11 cellular contexts compared by ENCODE assay signal in genomic region chr3:57112206-57112605, GRCh38. TPM values are rescaled to one million over a fixed set of nuclear protein-coding genes. Genes with fewer than 3 reads are reported as not detected.
A peak's percentile ranks its signal among the peaks of the same experiment; 100 is the strongest.
DNase-seq lines count a peak whose midpoint lies in the region; ATAC-seq and TF ChIP-seq lines count a peak whose summit lies in the region.
"Had no signal": no experiment of that assay in that cellular context is flagged by ENCODE, and none has a peak within 500 bp of the region (broad histone marks: within the 10 kb centered on the region; RNA-seq: fewer than 3 reads in every experiment).

No MANE protein-coding gene starts in this region.

- POLR2A ChIA-PET in CD8-positive, alpha-beta T cell (lab: Charles Lee): no interaction called here

- H3K27me3 ChIP-seq in CD8-positive, alpha-beta T cell (ENCODE audit: insufficient read depth, low read length): no peaks in the 10 kb centered on the region

- H3K36me3 Mint-ChIP-seq in CD8-positive, alpha-beta T cell: no peaks in the 10 kb centered on the region

- ATAC-seq in CD8-positive, alpha-beta T cell: no peak
- ATAC-seq in HG03108 (IDR thresholded peaks at IDR 0.05; ENCODE audit: unreplicated experiment) (no peak), GM21786 (IDR thresholded peaks at IDR 0.05; ENCODE audit: unreplicated experiment) (no peak)

- H3K9me3 Mint-ChIP-seq in CD8-positive, alpha-beta T cell: no peaks in the 10 kb centered on the region

- H3K4me1 Mint-ChIP-seq in CD8-positive, alpha-beta T cell (ENCODE audit: low read depth): no peaks in the 10 kb centered on the region

- no peak overlapping the region for H3K27ac ChIP-seq in CD8-positive, alpha-beta T cell (ENCODE audit: low read depth, low read length)
- H3K27ac ChIP-seq: left ventricle myocardium inferior, SK-N-MC had no signal

- intact Hi-C loops in CD8-positive, alpha-beta T cell (cut with DNase I, micrococcal nuclease): no loop called here

- no peak overlapping the region for H3K4me3 ChIP-seq in GM12875 (ENCODE audit: low read depth, low read length)
- H3K4me3 ChIP-seq in foreskin fibroblast (ENCODE audit: low read depth in 1 of 2, low read length in 2 of 2): no peak overlapping the region
- H3K4me3 ChIP-seq in CD8-positive, alpha-beta T cell (ENCODE audit: low read depth, low read length): no peak overlapping the region
- H3K4me3 ChIP-seq: left ventricle myocardium inferior, SK-N-MC had no signal

- no peaks in the 10 kb centered on the region for H3K9me3 ChIP-seq in CD8-positive, alpha-beta T cell (ENCODE audit: low read length)
- H3K9me3 ChIP-seq: left ventricle myocardium inferior had no signal

- no peak overlapping the region for H3K4me3 Mint-ChIP-seq in CD8-positive, alpha-beta T cell

- no peaks in the 10 kb centered on the region for H3K27me3 Mint-ChIP-seq in CD8-positive, alpha-beta T cell (ENCODE audit: low read depth)

- no peaks in the 10 kb centered on the region for H3K4me1 ChIP-seq in CD8-positive, alpha-beta T cell (ENCODE audit: insufficient read depth, low read length)
- H3K4me1 ChIP-seq: left ventricle myocardium inferior had no signal

- in situ Hi-C loops in ACHN (cut with HindIII; ENCODE audit: low pct_ligation_motif_present, low pct_unique_long_range_greater_than_20kb, low sequenced_read_pairs) (no loop called here), SK-MEL-5 (cut with HindIII; ENCODE audit: low pct_unique_long_range_greater_than_20kb, low sequenced_read_pairs) (no loop called here)

- peak; percentile 18 for DNase-seq in ACHN
- peak; percentile 47 for DNase-seq in SK-MEL-5 (ENCODE audit: low read depth, low spot score)
- DNase-seq in foreskin fibroblast: no peak
- DNase-seq in CD8-positive, alpha-beta T cell: no peak
- no peak for DNase-seq in NCI-H2081 treated with DMSO at 0.1 percent for 48 hours (lab: John Stamatoyannopoulos, UW)
- DNase-seq: left ventricle myocardium inferior, NCI-H1417 treated with DMSO at 0.1 percent for 48 hours had no signal

- no peak overlapping the region for H3K27ac Mint-ChIP-seq in CD8-positive, alpha-beta T cell

- TF ChIP-seq CTCF in GM12875 (IDR thresholded peaks at IDR 0.05; ENCODE audit: borderline replicate concordance, insufficient read depth, low read depth, low read length): peak; percentile 46; the same call in 1 of the 2 replicates
- TF ChIP-seq CTCF in foreskin fibroblast (IDR thresholded peaks at IDR 0.05; ENCODE audit: low read depth, low read length): peak; percentile 12
- TF ChIP-seq CTCF in CD8-positive, alpha-beta T cell (IDR thresholded peaks at IDR 0.05): no peak

- no peaks in the 10 kb centered on the region for H3K36me3 ChIP-seq in CD8-positive, alpha-beta T cell (ENCODE audit: insufficient read depth, low read length)

- CTCF ChIA-PET in CD8-positive, alpha-beta T cell (lab: Charles Lee): interaction anchor here (3.1 kb wide), 1 partner anchor 11 kb away, joined by 23 read pairs; no protein-coding TSS in a partner anchor

RNA-seq across cellular contexts. Expression of gene SPATA12, which starts 51.7 kb away (rescaled TPM):
- total RNA-seq in SK-MEL-5 (2014; rRNA removed; shearing (Covaris generic)): 0.42 and 0.69 TPM in 2 replicates
- 0.93 and 1.5 TPM in 2 replicates for polyA plus RNA-seq in SK-MEL-5 (2015; cell fraction: cytosol; rRNA removed)
- polyA plus RNA-seq in SK-MEL-5 (2015; cell fraction: nucleus; rRNA removed): 0.42 and 1.5 TPM in 2 replicates
- not detected for total RNA-seq in CD8-positive, alpha-beta T cell
- total RNA-seq: left ventricle myocardium inferior had no signal

RNA-seq across cellular contexts. Expression of gene IL17RD, which starts 52.9 kb away (rescaled TPM):
- total RNA-seq in SK-MEL-5 (2014; rRNA removed; shearing (Covaris generic)): 1.2 and 1.4 TPM in 2 replicates
- polyA plus RNA-seq in SK-MEL-5 (2015; cell fraction: cytosol; rRNA removed): 2.4 and 3.6 TPM in 2 replicates
- polyA plus RNA-seq in SK-MEL-5 (2015; cell fraction: nucleus; rRNA removed): 1.2 and 1.8 TPM in 2 replicates
- total RNA-seq in CD8-positive, alpha-beta T cell: not detected

Comparison
In these comparisons a context has a peak if more than half of its experiments do, and no peak if none do; other contexts are left out.
1. DNase-seq: peak in ACHN (single experiment) and SK-MEL-5 (single experiment); none in foreskin fibroblast (0 of 2), CD8-positive, alpha-beta T cell (0 of 7) and NCI-H2081 treated with DMSO at 0.1 percent for 48 hours (single experiment).